1 cellular context compared by ENCODE assay signal in genomic region chr4:39285853-39286252, GRCh38.
TF ChIP-seq lines count a peak whose summit lies in the region.

No MANE protein-coding gene starts in this region.

TF ChIP-seq in K562, 482 proteins besides CTCF, POLR2A, EP300 and RAD21 (continued from another document):
- TF ChIP-seq ARID3B (CRISPR knock-in tag; IDR thresholded peaks at IDR 0.05; ENCODE audit: borderline replicate concordance) (no peak), YBX1 (IDR thresholded peaks at IDR 0.05) (no peak), CGGBP1 (CRISPR knock-in tag; IDR thresholded peaks at IDR 0.05) (no peak), NFE2 (IDR thresholded peaks at IDR 0.05; ENCODE audit: low read depth) (peak; percentile 52; the same call in 1 of the 2 replicates), ZNF316 (IDR thresholded peaks at IDR 0.05) (peak; percentile 43; the same call in 1 of the 2 replicates), HDAC1 (IDR thresholded peaks at IDR 0.05) (no peak), C11orf30 (IDR thresholded peaks at IDR 0.05; ENCODE audit: low read depth) (peak; percentile 59; the same call in 1 of the 2 replicates)
